17 cellular contexts compared by ENCODE assay signal in the genomic region with DNA sequence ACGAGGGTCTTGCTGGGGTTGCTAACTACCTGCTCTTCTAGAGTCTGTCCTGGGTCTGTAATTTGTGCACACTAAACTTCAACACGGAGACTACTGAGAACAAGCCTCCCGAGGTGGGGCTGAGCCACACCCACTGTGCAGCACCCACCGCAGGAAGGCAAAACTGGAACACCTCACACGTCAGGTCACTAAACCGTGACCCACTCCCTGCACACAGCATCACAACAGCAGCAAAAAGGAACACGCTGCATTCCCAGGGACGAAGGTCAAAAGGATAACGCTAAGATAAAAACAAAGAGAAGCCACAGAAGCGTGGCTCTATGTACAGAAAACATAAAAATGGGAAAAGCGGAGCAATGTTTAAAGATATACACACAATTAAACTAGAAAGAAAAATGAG.
"Had no signal": no experiment of that assay in that cellular context is flagged by ENCODE, and none has a peak within 500 bp of the region (broad histone marks: within the 10 kb centered on the region; RNA-seq: fewer than 3 reads in every experiment).

No MANE protein-coding gene starts in this region.

- H3K4me3 ChIP-seq: esophagus squamous epithelium, lung, skin epidermis, stomach, testis had no signal

- DNase-seq: activated CD4-positive, alpha-beta T cell treated with anti-CD3 and anti-CD28 coated beads, Interleukin-2, amount 50 U/mL, for 48 hours; activated CD8-positive, alpha-beta memory T cell treated with anti-CD3 and anti-CD28 coated beads, Interleukin-2, amount 10 ng/mL, durations not matched to agents 7 days and 5 days; activated naive CD4-positive, alpha-beta T cell treated with anti-CD3 and anti-CD28 coated beads for 36 hours; activated T-cell treated with anti-CD3 and anti-CD28 coated beads, Interleukin-2, amount 50 U/mL, for 1 hour; caudate nucleus; esophagus squamous epithelium; immature natural killer cell; midbrain; occipital lobe; SK-N-SH; stomach; T-helper 1 cell; testis had no signal

- ATAC-seq: activated CD8-positive, alpha-beta memory T cell treated with anti-CD3 and anti-CD28 coated beads, Interleukin-2, amount 10 ng/mL, durations not matched to agents 7 days and 5 days had no signal

- H3K27ac Mint-ChIP-seq: activated CD8-positive, alpha-beta memory T cell treated with anti-CD3 and anti-CD28 coated beads, Interleukin-2, amount 10 ng/mL, durations not matched to agents 7 days and 5 days; activated naive CD4-positive, alpha-beta T cell treated with anti-CD3 and anti-CD28 coated beads for 36 hours; activated T-helper 2 cell treated with anti-CD3 and anti-CD28 coated beads, Interferon-gamma antibody, Interleukin-2, Interleukin-4, amounts not matched to agents 10 μg/mL and 5 μg/mL and 100 μg/mL, durations not matched to agents 14 hours and 24 hours and 36 hours; immature natural killer cell had no signal

- H3K9ac ChIP-seq: SK-N-SH had no signal

- H3K9me3 ChIP-seq: SK-N-SH, testis had no signal

- H3K4me2 ChIP-seq: SK-N-SH had no signal

- H3K4me1 ChIP-seq: testis had no signal

- H3K4me3 Mint-ChIP-seq: activated CD8-positive, alpha-beta memory T cell treated with anti-CD3 and anti-CD28 coated beads, Interleukin-2, amount 10 ng/mL, durations not matched to agents 7 days and 5 days; activated naive CD4-positive, alpha-beta T cell treated with anti-CD3 and anti-CD28 coated beads for 36 hours; immature natural killer cell had no signal

- H3K27me3 Mint-ChIP-seq: activated CD8-positive, alpha-beta memory T cell treated with anti-CD3 and anti-CD28 coated beads, Interleukin-2, amount 10 ng/mL, durations not matched to agents 7 days and 5 days had no signal

- H3K27me3 ChIP-seq: esophagus squamous epithelium, stomach, testis had no signal

- FAIRE-seq: colon had no signal

- H3K27ac ChIP-seq: skin epidermis, stomach, testis had no signal
